Comparison of ENCODE assay signal across 9 cellular contexts in genomic region chr16:77171750-77172635, GRCh38. TPM values are rescaled to one million over a fixed set of nuclear protein-coding genes. Genes with fewer than 3 reads are reported as not detected.
A peak's percentile ranks its signal among the peaks of the same experiment; 100 is the strongest.
DNase-seq lines count a peak whose midpoint lies in the region; ATAC-seq and TF ChIP-seq lines count a peak whose summit lies in the region.
"Had no signal": no experiment of that assay in that cellular context is flagged by ENCODE, and none has a peak within 500 bp of the region (broad histone marks: within the 10 kb centered on the region; RNA-seq: fewer than 3 reads in every experiment).

No MANE protein-coding gene starts in this region.

- DNase-seq in AG04449 (ENCODE audit: low read depth, low spot score) (peak; percentile 10), GDM1 (lab: John Stamatoyannopoulos, UW) (peak; percentile 1), HAP-1 (ENCODE audit: low spot score in 2 of 2) (peak; percentile 58 to 61), SJCRH30 (peak; percentile 16 to 61), nephron progenitor cell (peak; percentile 35)
- DNase-seq in activated CD8-positive, alpha-beta memory T cell treated with anti-CD3 and anti-CD28 coated beads, Interleukin-2, amount 50 U/mL, for 48 hours: no peak

- CTCF ChIA-PET in AG04449 (lab: Yijun Ruan, JAX): interaction anchor here (0.7 to 3.8 kb wide), 18 partner anchors 9 to 1700 kb away, joined by 3 to 67 read pairs (median 4); no protein-coding TSS in a partner anchor

- in situ Hi-C loops in HAP-1 (cut with MboI; ENCODE audit: low sequenced_read_pairs): loop anchor here (10.0 to 25.0 kb wide), 2 partner anchors 510 to 1377 kb away; no protein-coding TSS in a partner anchor

- POLR2A ChIA-PET in AG04449 (lab: Yijun Ruan, JAX): no interaction called here

- H3K27ac ChIP-seq in SJCRH30: no peak overlapping the region

- H3K4me3 ChIP-seq in AG04449 (ENCODE audit: low read depth, low read length) (no peak overlapping the region), HAP-1 (no peak overlapping the region), Loucy (ENCODE audit: low read length, poor library complexity, severe bottlenecking) (no peak overlapping the region), SJCRH30 (no peak overlapping the region)

- no peak overlapping the region for H3K9ac ChIP-seq in Loucy (ENCODE audit: low read depth, low read length, poor library complexity, severe bottlenecking)

- H3K4me1 ChIP-seq in HAP-1 (no peaks in the 10 kb centered on the region), Loucy (ENCODE audit: insufficient read depth, low read length, poor library complexity, severe bottlenecking) (no peaks in the 10 kb centered on the region), SJCRH30 (no peaks in the 10 kb centered on the region)

- H3K36me3 ChIP-seq in HAP-1 (replicated peaks): no peaks in the 10 kb centered on the region
- no peaks in the 10 kb centered on the region for H3K36me3 ChIP-seq in Loucy (ENCODE audit: insufficient read depth, low read length)
- no peaks in the 10 kb centered on the region for H3K36me3 ChIP-seq in SJCRH30

- H3K36me3 Mint-ChIP-seq in nephron progenitor cell (ENCODE audit: low read depth): no peaks in the 10 kb centered on the region
- H3K36me3 Mint-ChIP-seq: IgD-negative memory B cell had no signal

- H3K27ac Mint-ChIP-seq in nephron progenitor cell: no peak overlapping the region
- H3K27ac Mint-ChIP-seq: IgD-negative memory B cell had no signal

- TF ChIP-seq CTCF in AG04449 (IDR thresholded peaks at IDR 0.05; ENCODE audit: insufficient read depth, low read length, missing control alignments) (peak; percentile 53), Loucy (conservative IDR thresholded peaks at IDR 0.05; ENCODE audit: low read length) (peak; percentile 82), nephron progenitor cell (IDR thresholded peaks at IDR 0.05) (peak; percentile 79)

- H3F3A ChIP-seq in Loucy (ENCODE audit: low read depth): no peaks in the 10 kb centered on the region

- H3K4me2 ChIP-seq in Loucy (ENCODE audit: low read depth, low read length, poor library complexity, severe bottlenecking): no peak overlapping the region

- no peaks in the 10 kb centered on the region for H3K4me1 Mint-ChIP-seq in nephron progenitor cell

- peak; percentile 55 for ATAC-seq in esophagus mucosa

- H4K20me1 ChIP-seq in Loucy (ENCODE audit: insufficient read depth, low read length, poor library complexity, severe bottlenecking): no peaks in the 10 kb centered on the region

- H3K9me3 Mint-ChIP-seq in nephron progenitor cell: no peaks in the 10 kb centered on the region
- H3K9me3 Mint-ChIP-seq: IgD-negative memory B cell had no signal

- peaks cover 31% of the 10 kb centered on the region for H3K27me3 Mint-ChIP-seq in nephron progenitor cell (ENCODE audit: low read depth, poor library complexity)

- no peaks in the 10 kb centered on the region for H3K79me2 ChIP-seq in Loucy (ENCODE audit: insufficient read depth, low read length)

- no peaks in the 10 kb centered on the region for H3K9me3 ChIP-seq in HAP-1
- H3K9me3 ChIP-seq in Loucy (ENCODE audit: insufficient read depth, low read depth, low read length): no peaks in the 10 kb centered on the region
- no peaks in the 10 kb centered on the region for H3K9me3 ChIP-seq in SJCRH30 (replicated peaks)

- no peaks in the 10 kb centered on the region for H3K9me2 ChIP-seq in Loucy (replicated peaks; ENCODE audit: low read depth, low read length)

- no peak overlapping the region for H3K4me3 Mint-ChIP-seq in nephron progenitor cell
- H3K4me3 Mint-ChIP-seq: IgD-negative memory B cell had no signal

- H2AFZ ChIP-seq in Loucy (ENCODE audit: low read length): no peak overlapping the region

- H3K27me3 ChIP-seq in HAP-1 (ENCODE audit: low read depth): peaks cover 11% of the 10 kb centered on the region; the same call in 1 of the 2 replicates
- no peaks in the 10 kb centered on the region for H3K27me3 ChIP-seq in Loucy (ENCODE audit: insufficient read depth, low read length, poor library complexity, severe bottlenecking)
- no peaks in the 10 kb centered on the region for H3K27me3 ChIP-seq in SJCRH30

RNA-seq across cellular contexts. Expression of gene MON1B, which starts 19.0 kb away (rescaled TPM):
- total RNA-seq in SJCRH30 (2014; rRNA removed; shearing (Covaris generic)): 10.4 and 12.3 TPM in 2 replicates
- 29.0 TPM for total RNA-seq in esophagus mucosa

RNA-seq across cellular contexts. Expression of gene SYCE1L, which starts 27.2 kb away (rescaled TPM):
- total RNA-seq in SJCRH30 (2014; rRNA removed; shearing (Covaris generic)): 0.49 and 0.63 TPM in 2 replicates
- 6.0 TPM for total RNA-seq in esophagus mucosa
